Comparison of ENCODE assay signal across 24 cellular contexts in genomic region chr5:57749396-57749795, GRCh38.
DNase-seq lines count a peak whose midpoint lies in the region; ATAC-seq and TF ChIP-seq lines count a peak whose summit lies in the region.
"Had no signal": no experiment of that assay in that cellular context is flagged by ENCODE, and none has a peak within 500 bp of the region (broad histone marks: within the 10 kb centered on the region; RNA-seq: fewer than 3 reads in every experiment).

No MANE protein-coding gene starts in this region.

- DNase-seq in MCF 10A (ENCODE audit: unreplicated experiment) (peak; percentile 39), breast epithelium (ENCODE audit: low spot score in 2 of 2) (no peak), Panc1 (ENCODE audit: low read depth, low spot score) (no peak), fibroblast of peridontal ligament (ENCODE audit: extremely low read depth) (peak; percentile 67), A172 (ENCODE audit: low spot score) (no peak), A673 (ENCODE audit: low spot score) (no peak)
- DNase-seq: C1 segment of cervical spinal cord; CD8-positive, alpha-beta memory T cell; HCEC 1CT; KG1; MG63; NCI-H1048; NCI-H1436; NCI-H1930; NCI-H226; NCI-H524; NCI-H82; RPMI8226; SHP77 treated with DMSO at 0.1 percent for 48 hours had no signal

- no peaks in the 10 kb centered on the region for H3K4me1 ChIP-seq in breast epithelium
- H3K4me1 ChIP-seq in Panc1 (ENCODE audit: control insufficient read depth, insufficient read depth, low read length) = peaks cover 8% of the 10 kb centered on the region; the same call in 1 of the 2 replicates
- H3K4me1 ChIP-seq in A673 (ENCODE audit: insufficient read depth, low read length, poor library complexity, severe bottlenecking) = no peaks in the 10 kb centered on the region

- TF ChIP-seq POLR2A in breast epithelium (IDR thresholded peaks at IDR 0.05) = no peak

- TF ChIP-seq CTCF in MCF 10A (IDR thresholded peaks at IDR 0.05; ENCODE audit: unreplicated experiment) (no peak), breast epithelium (IDR thresholded peaks at IDR 0.05) (no peak), Panc1 (IDR thresholded peaks at IDR 0.05) (no peak), A673 (conservative IDR thresholded peaks at IDR 0.05; ENCODE audit: low read depth, low read length) (no peak)

- H3K9me3 Mint-ChIP-seq in MCF 10A (ENCODE audit: unreplicated experiment) = no peaks in the 10 kb centered on the region

- ATAC-seq in Panc1 = no peak
- no peak for ATAC-seq in GM21786 (IDR thresholded peaks at IDR 0.05; ENCODE audit: unreplicated experiment)
- ATAC-seq in GM21576 (IDR thresholded peaks at IDR 0.05; ENCODE audit: unreplicated experiment) = no peak
- ATAC-seq: HepG2, SK-N-SH treated with all-trans-retinoic acid at 6 μM for 48 hours had no signal

- in situ Hi-C loops in Panc1 (cut with HindIII; ENCODE audit: low pct_unique_long_range_greater_than_20kb, low sequenced_read_pairs) = no loop called here

- H3K4me1 Mint-ChIP-seq in MCF 10A (ENCODE audit: insufficient read depth, unreplicated experiment) = peaks cover 16% of the 10 kb centered on the region
- H3K4me1 Mint-ChIP-seq: CD8-positive, alpha-beta memory T cell had no signal

- POLR2A ChIA-PET in MCF 10A (lab: Yijun Ruan, JAX) = interaction anchor here (0.7 to 0.9 kb wide), 3 partner anchors 11 to 55 kb away, joined by 3 read pairs; no protein-coding TSS in a partner anchor
- POLR2A ChIA-PET in Panc1 (lab: Charles Lee) = interaction anchor here (0.7 kb wide), 1 partner anchor 13 kb away, joined by 4 read pairs; no protein-coding TSS in a partner anchor
- POLR2A ChIA-PET in A673 (lab: Charles Lee; ENCODE audit: low non-redundant PET) = no interaction called here

- no TSS peak for BruUV-seq in MCF 10A (replicated peaks; lab: Mats Ljungman, UMichigan)
- no TSS peak for BruUV-seq in Panc1 (replicated peaks; lab: Mats Ljungman, UMichigan)
- BruUV-seq in A673 (replicated peaks; lab: Mats Ljungman, UMichigan) = no TSS peak

- intact Hi-C loops in MCF 10A (cut with micrococcal nuclease) (no loop called here), breast epithelium (cut with DNase I; ENCODE audit: low total_unique reads) (no loop called here), Panc1 (cut with micrococcal nuclease; ENCODE audit: unreplicated experiment) (no loop called here), A673 (cut with micrococcal nuclease; ENCODE audit: unreplicated experiment) (no loop called here)

- H3K36me3 ChIP-seq in breast epithelium (no peaks in the 10 kb centered on the region), Panc1 (ENCODE audit: control insufficient read depth, insufficient read depth, low read length) (no peaks in the 10 kb centered on the region), A673 (ENCODE audit: insufficient read depth, low read length, poor library complexity, severe bottlenecking) (no peaks in the 10 kb centered on the region)
- H3K36me3 ChIP-seq: MG63 had no signal

- H3K4me3 ChIP-seq in breast epithelium = no peak overlapping the region
- no peak overlapping the region for H3K4me3 ChIP-seq in Panc1 (ENCODE audit: low read depth in 2 of 2, low read length in 2 of 2)
- H3K4me3 ChIP-seq in A673 (ENCODE audit: low read depth, low read length, poor library complexity, severe bottlenecking) = no peak overlapping the region
- H3K4me3 ChIP-seq: MG63 had no signal

- no peak overlapping the region for H3K27ac Mint-ChIP-seq in MCF 10A (ENCODE audit: low read depth, unreplicated experiment)
- H3K27ac Mint-ChIP-seq: CD8-positive, alpha-beta memory T cell had no signal

- H3K9me3 ChIP-seq in breast epithelium (no peaks in the 10 kb centered on the region), Panc1 (ENCODE audit: control insufficient read depth, insufficient read depth, low read depth, low read length) (no peaks in the 10 kb centered on the region), A673 (ENCODE audit: low read depth, low read length, poor library complexity, severe bottlenecking) (no peaks in the 10 kb centered on the region)
- H3K9me3 ChIP-seq: MG63 had no signal

- CTCF ChIA-PET in MCF 10A (lab: Yijun Ruan, JAX) (interaction anchor here (1.3 kb wide), 1 partner anchor 712 kb away, joined by 6 read pairs; no protein-coding TSS in a partner anchor), Panc1 (lab: Charles Lee) (interaction anchor here (0.7 kb wide), 1 partner anchor 235 kb away, joined by 4 read pairs; no protein-coding TSS in a partner anchor), A673 (lab: Charles Lee) (no interaction called here)

- H3K36me3 Mint-ChIP-seq in MCF 10A (ENCODE audit: insufficient read depth, unreplicated experiment) = no peaks in the 10 kb centered on the region
- H3K36me3 Mint-ChIP-seq: CD8-positive, alpha-beta memory T cell had no signal

- H3K27ac ChIP-seq in breast epithelium (no peak overlapping the region), Panc1 (ENCODE audit: low read length) (peak overlapping the region; percentile 52; the same call in 1 of the 2 replicates), A673 (ENCODE audit: low read depth, low read length, poor library complexity, severe bottlenecking) (no peak overlapping the region)
- H3K27ac ChIP-seq: 22Rv1 had no signal

- H3K27me3 Mint-ChIP-seq in MCF 10A (ENCODE audit: insufficient read depth, unreplicated experiment) = no peaks in the 10 kb centered on the region
- H3K27me3 Mint-ChIP-seq: CD8-positive, alpha-beta memory T cell had no signal

- H3K27me3 ChIP-seq in breast epithelium = no peaks in the 10 kb centered on the region
- H3K27me3 ChIP-seq in Panc1 (ENCODE audit: control insufficient read depth, insufficient read depth, low read length) = no peaks in the 10 kb centered on the region
- peaks cover 7% of the 10 kb centered on the region for H3K27me3 ChIP-seq in A673 (replicated peaks; ENCODE audit: insufficient read depth, low read depth, low read length, poor library complexity)
- H3K27me3 ChIP-seq: MG63 had no signal

- no peak overlapping the region for H3K4me3 Mint-ChIP-seq in MCF 10A (ENCODE audit: unreplicated experiment)
- H3K4me3 Mint-ChIP-seq: CD8-positive, alpha-beta memory T cell had no signal

Comparison
In these comparisons a context has a peak if more than half of its experiments do, and no peak if none do; other contexts are left out.
1. DNase-seq: peak in MCF 10A (single experiment) and fibroblast of peridontal ligament (single experiment); none in breast epithelium (0 of 2), Panc1 (single experiment), A172 (single experiment) and A673 (single experiment).